In the genomic region with DNA sequence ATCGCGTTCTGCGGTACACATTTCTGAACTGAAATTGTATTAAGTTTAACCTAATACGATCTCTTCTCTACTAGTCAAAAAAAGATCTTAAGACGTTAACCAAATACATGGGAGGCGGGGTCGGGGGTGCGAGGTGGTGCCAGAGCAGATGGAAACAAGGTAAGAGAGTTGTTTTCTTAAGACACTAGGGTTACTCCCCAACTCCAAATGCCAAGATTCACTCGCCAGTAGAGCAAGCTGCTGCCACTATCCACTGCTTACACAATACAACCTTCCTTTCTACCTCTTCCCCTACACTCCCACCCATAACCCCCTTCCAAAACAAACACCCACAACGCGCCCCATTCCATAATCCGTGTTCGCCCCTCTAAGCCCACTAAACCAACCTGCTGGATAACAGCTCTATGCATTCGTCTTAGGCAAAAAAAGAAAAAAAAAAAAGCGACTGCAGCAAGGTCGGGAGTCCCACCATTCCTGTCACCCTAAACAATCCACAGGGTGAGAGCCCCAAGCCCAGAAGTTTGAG, we compare ENCODE assay signal across 8 cellular contexts. TPM values are rescaled to one million over a fixed set of nuclear protein-coding genes. Genes with fewer than 3 reads are reported as not detected.
DNase-seq lines count a peak whose midpoint lies in the region; ATAC-seq and TF ChIP-seq lines count a peak whose summit lies in the region.

No MANE protein-coding gene starts in this region.

- H3K9ac ChIP-seq in colonic mucosa (ENCODE audit: low read depth in 2 of 2, low read length in 2 of 2) = peak overlapping the region; percentile 51 to 75

- CTCF ChIA-PET in RWPE1 (lab: Yijun Ruan, JAX) = interaction anchor here (0.5 to 0.6 kb wide), 2 partner anchors 135 to 182 kb away, joined by 3 read pairs; no protein-coding TSS in a partner anchor

- H3K27me3 ChIP-seq in colonic mucosa = no peaks in the 10 kb centered on the region

- TF ChIP-seq CTCF in RWPE1 (conservative IDR thresholded peaks at IDR 0.05; ENCODE audit: low read depth) = no peak
- no peak for TF ChIP-seq CTCF in colonic mucosa (IDR thresholded peaks at IDR 0.05)

- H3K27ac ChIP-seq in RWPE1 (peak overlapping the region; percentile 96), colonic mucosa (peak overlapping the region; percentile 98), mesodermal cell (ENCODE audit: low read depth, low read length, severe bottlenecking) (peak overlapping the region; percentile 95), urinary bladder (ENCODE audit: low read depth) (no peak overlapping the region)

- no peaks in the 10 kb centered on the region for H3K9me3 ChIP-seq in colonic mucosa
- no peaks in the 10 kb centered on the region for H3K9me3 ChIP-seq in mesodermal cell (ENCODE audit: control insufficient read depth, low read length)

- H3K4me1 ChIP-seq in colonic mucosa (peaks cover 9% of the 10 kb centered on the region), mesodermal cell (ENCODE audit: control insufficient read depth, insufficient read depth, low read length, poor library complexity, severe bottlenecking) (no peaks in the 10 kb centered on the region), urinary bladder (ENCODE audit: insufficient read depth) (no peaks in the 10 kb centered on the region)

- POLR2A ChIA-PET in RWPE1 (lab: Yijun Ruan, JAX; ENCODE audit: low non-redundant PET) = no interaction called here

- intact Hi-C loops in Right ventricle myocardium inferior (cut with DNase I) = no loop called here
- intact Hi-C loops in left ventricle myocardium superior (cut with micrococcal nuclease) = loop anchor here (5.0 kb wide), 1 partner anchor 208 kb away; a partner anchor contains a TSS
- intact Hi-C loops in colonic mucosa (cut with DNase I) = loop anchor here (5.0 kb wide), 1 partner anchor 208 kb away; a partner anchor contains a TSS

- H3K36me3 ChIP-seq in colonic mucosa = no peaks in the 10 kb centered on the region
- H3K36me3 ChIP-seq in mesodermal cell (ENCODE audit: control insufficient read depth, insufficient read depth, low read length) = no peaks in the 10 kb centered on the region
- H3K36me3 ChIP-seq in urinary bladder (ENCODE audit: insufficient read depth) = no peaks in the 10 kb centered on the region

- ATAC-seq in Right ventricle myocardium inferior (no peak), left ventricle myocardium superior (no peak), HG03457 (IDR thresholded peaks at IDR 0.05; ENCODE audit: unreplicated experiment) (no peak)

- 5 to 11% methylated on average over 7 to 8 of the region's 16 CpGs for WGBS in mesodermal cell (ENCODE audit: insufficient coverage in 2 of 2), 2 experiments
- WGBS in urinary bladder = 4% methylated on average over 16 of the region's 16 CpGs

- DNase-seq in Right ventricle myocardium inferior (ENCODE audit: missing footprints) (peak; percentile 57), left ventricle myocardium superior (no peak), RWPE1 (ENCODE audit: low spot score) (no peak), colonic mucosa (peak; percentile 51), NCI-H1694 treated with DMSO at 0.1 percent for 48 hours (lab: John Stamatoyannopoulos, UW) (no peak)

- H3K4me3 ChIP-seq in colonic mucosa (peak overlapping the region; percentile 93), mesodermal cell (ENCODE audit: extremely low read depth, insufficient read depth, low read length, poor library complexity, severe bottlenecking) (peak overlapping the region; percentile 84), urinary bladder (ENCODE audit: low read depth, low read length) (peak overlapping the region; percentile 96)

RNA-seq across cellular contexts. Expression of a gene that starts 1.3 kb away (rescaled TPM):
- total RNA-seq in Right ventricle myocardium inferior (8.7 TPM), left ventricle myocardium superior (7.4 TPM), colonic mucosa (10 to 100 TPM; 16.5 to 20.7 TPM), urinary bladder (46.5 TPM)
- polyA plus RNA-seq in mesodermal cell (2013, experiment 1 of 2) = 43.5 TPM
- 32.8 TPM for polyA plus RNA-seq in mesodermal cell (2013, experiment 2 of 2)
- polyA plus RNA-seq in urinary bladder = 4.5 TPM

Comparison
In these comparisons a context has a peak if more than half of its experiments do, and no peak if none do; other contexts are left out.
1. DNase-seq: peak in Right ventricle myocardium inferior (single experiment) and colonic mucosa (single experiment); none in left ventricle myocardium superior (single experiment), RWPE1 (single experiment) and NCI-H1694 treated with DMSO at 0.1 percent for 48 hours (single experiment).
2. Peak in every context shown above with its lines, with median percentiles within 50 percentile points of each other: H3K4me3 ChIP-seq.